9 cellular contexts compared by ENCODE assay signal in the genomic region with DNA sequence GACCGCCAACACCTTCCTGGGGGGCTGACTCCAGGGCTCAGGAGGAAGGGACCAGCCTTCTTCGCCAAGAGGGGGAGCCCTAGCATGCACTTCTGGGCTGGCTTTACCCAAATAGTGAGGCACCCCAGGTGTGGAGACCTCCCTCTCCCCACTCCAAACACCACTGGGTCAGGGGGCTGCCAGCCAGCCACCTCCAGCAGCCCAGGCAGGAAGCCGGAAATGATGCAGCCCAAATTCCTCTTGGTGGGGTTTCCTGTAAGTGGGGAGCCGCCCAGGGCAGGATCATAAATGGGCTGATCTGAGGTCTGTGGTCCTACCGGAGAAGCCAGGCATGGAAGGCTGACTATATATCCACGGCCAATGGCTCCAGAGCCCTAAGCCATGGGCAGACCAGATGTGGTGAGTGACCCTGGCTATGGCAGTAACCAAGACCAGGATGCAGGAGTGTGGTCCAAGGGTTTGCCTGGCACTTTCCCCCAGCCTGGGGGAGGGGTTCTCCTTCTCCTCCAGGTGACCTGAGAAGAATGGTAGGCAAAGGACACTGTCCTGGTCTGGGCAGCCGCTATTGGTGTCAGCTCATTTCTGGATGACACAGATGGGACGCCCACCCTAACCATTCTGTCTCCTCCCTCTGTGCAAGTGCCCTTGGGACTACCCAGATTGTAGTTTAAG. TPM values are rescaled to one million over a fixed set of nuclear protein-coding genes. Genes with fewer than 3 reads are reported as not detected.
DNase-seq lines count a peak whose midpoint lies in the region; ATAC-seq, FAIRE-seq and TF ChIP-seq lines count a peak whose summit lies in the region.
"Had no signal": no experiment of that assay in that cellular context is flagged by ENCODE, and none has a peak within 500 bp of the region (broad histone marks: within the 10 kb centered on the region; RNA-seq: fewer than 3 reads in every experiment).

No MANE protein-coding gene starts in this region.

- TF ChIP-seq POLR2A in NB4 (IDR thresholded peaks at IDR 0.05; ENCODE audit: extremely low read depth, insufficient read length): no peak

- no peak overlapping the region for H3K4me3 ChIP-seq in NB4 (ENCODE audit: low read depth, low read length)
- H3K4me3 ChIP-seq: SJSA1 had no signal

- H3K27ac Mint-ChIP-seq in CD14-positive monocyte: peak overlapping the region in 6 of 7 donors; percentile 33 to 87 (median 59)
- H3K27ac Mint-ChIP-seq in central memory CD8-positive, alpha-beta T cell (ENCODE audit: low read depth): peak overlapping the region; percentile 8
- H3K27ac Mint-ChIP-seq in nephron progenitor cell: no peak overlapping the region

- H3K4me3 Mint-ChIP-seq in CD14-positive monocyte (peak overlapping the region; percentile 64 to 82), nephron progenitor cell (no peak overlapping the region)
- H3K4me3 Mint-ChIP-seq in central memory CD8-positive, alpha-beta T cell: no peak overlapping the region

- TF ChIP-seq CTCF in CD14-positive monocyte (IDR thresholded peaks at IDR 0.05) (peak; percentile 43), NB4 (IDR thresholded peaks at IDR 0.05; ENCODE audit: low read depth, low read length) (peak; percentile 50), nephron progenitor cell (IDR thresholded peaks at IDR 0.05) (no peak)

- H3K36me3 Mint-ChIP-seq in CD14-positive monocyte: peaks cover 17 to 34% of the 10 kb centered on the region in 2 donors
- H3K36me3 Mint-ChIP-seq in central memory CD8-positive, alpha-beta T cell (ENCODE audit: insufficient read depth): peaks cover 10% of the 10 kb centered on the region
- peaks cover 16% of the 10 kb centered on the region for H3K36me3 Mint-ChIP-seq in nephron progenitor cell (ENCODE audit: low read depth)

- H3K9me3 Mint-ChIP-seq in CD14-positive monocyte: no peaks in the 10 kb centered on the region
- no peaks in the 10 kb centered on the region for H3K9me3 Mint-ChIP-seq in central memory CD8-positive, alpha-beta T cell
- H3K9me3 Mint-ChIP-seq in nephron progenitor cell: no peaks in the 10 kb centered on the region

- H3K27me3 Mint-ChIP-seq in CD14-positive monocyte (ENCODE audit: low read depth in 3 of 3) (peaks cover 0 to 2% (median 0%) of the 10 kb centered on the region in 3 donors), nephron progenitor cell (ENCODE audit: low read depth, poor library complexity) (peaks cover 2% of the 10 kb centered on the region)
- no peaks in the 10 kb centered on the region for H3K27me3 Mint-ChIP-seq in central memory CD8-positive, alpha-beta T cell

- ATAC-seq in central memory CD8-positive, alpha-beta T cell (replicated peaks; ENCODE audit: extremely low read depth, poor library complexity, severe bottlenecking): no peak
- no peak for ATAC-seq in HG03432 (IDR thresholded peaks at IDR 0.05; ENCODE audit: unreplicated experiment)
- ATAC-seq in sciatic nerve: no peak

- FAIRE-seq in RCC 7860 (lab: Jason Lieb, UNC): no peak

- peaks cover 57% of the 10 kb centered on the region for H3K4me1 Mint-ChIP-seq in CD14-positive monocyte
- peaks cover 51% of the 10 kb centered on the region for H3K4me1 Mint-ChIP-seq in central memory CD8-positive, alpha-beta T cell
- peaks cover 45% of the 10 kb centered on the region for H3K4me1 Mint-ChIP-seq in nephron progenitor cell

- DNase-seq in CD14-positive monocyte (ENCODE audit: low spot score) (no peak), NB4 (ENCODE audit: low read depth) (no peak), nephron progenitor cell (peak; percentile 8), RCC 7860 (ENCODE audit: low spot score) (no peak), sciatic nerve (ENCODE audit: low spot score) (no peak), GM03348 (ENCODE audit: low spot score) (no peak)
- no peak for DNase-seq in central memory CD8-positive, alpha-beta T cell (ENCODE audit: low spot score in 2 of 2)

- intact Hi-C loops in CD14-positive monocyte (cut with micrococcal nuclease): loop anchor here in 1 of 2 donors (10.0 kb wide), 1 partner anchor 340 kb away; no protein-coding TSS in a partner anchor
- intact Hi-C loops in sciatic nerve (cut with DNase I): no loop called here

RNA-seq across cellular contexts. Expression of a gene that starts 4.2 kb away (rescaled TPM):
- polyA plus RNA-seq in CD14-positive monocyte: 1 to 10 TPM; 3.1 to 4.4 TPM
- 93.8 TPM for total RNA-seq in sciatic nerve

RNA-seq across cellular contexts. Expression of a gene that starts 7.7 kb away (rescaled TPM):
- not detected for polyA plus RNA-seq in CD14-positive monocyte
- total RNA-seq in sciatic nerve: 22.4 TPM

RNA-seq across cellular contexts. Expression of a gene that starts 16.7 kb away (rescaled TPM):
- 10 to 100 TPM in 1 of 2 donors, 1 to 10 TPM in 1; 9.4 to 14.4 TPM for polyA plus RNA-seq in CD14-positive monocyte
- 39.9 TPM for total RNA-seq in sciatic nerve

RNA-seq across cellular contexts. Expression of a gene that starts 18.4 kb away (rescaled TPM):
- 1 to 10 TPM; 3.1 to 3.6 TPM for polyA plus RNA-seq in CD14-positive monocyte
- 11.1 TPM for total RNA-seq in sciatic nerve

RNA-seq across cellular contexts. Expression of a gene that starts 37.5 kb away (rescaled TPM):
- polyA plus RNA-seq in CD14-positive monocyte: not detected
- 21.5 TPM for total RNA-seq in sciatic nerve

Comparison
In these comparisons a context has a peak if more than half of its experiments do, and no peak if none do; other contexts are left out.
1. H3K4me3 Mint-ChIP-seq: peak in CD14-positive monocyte (2 of 2); none in central memory CD8-positive, alpha-beta T cell (single experiment) and nephron progenitor cell (single experiment).